13 cellular contexts compared by ENCODE assay signal in the genomic region with DNA sequence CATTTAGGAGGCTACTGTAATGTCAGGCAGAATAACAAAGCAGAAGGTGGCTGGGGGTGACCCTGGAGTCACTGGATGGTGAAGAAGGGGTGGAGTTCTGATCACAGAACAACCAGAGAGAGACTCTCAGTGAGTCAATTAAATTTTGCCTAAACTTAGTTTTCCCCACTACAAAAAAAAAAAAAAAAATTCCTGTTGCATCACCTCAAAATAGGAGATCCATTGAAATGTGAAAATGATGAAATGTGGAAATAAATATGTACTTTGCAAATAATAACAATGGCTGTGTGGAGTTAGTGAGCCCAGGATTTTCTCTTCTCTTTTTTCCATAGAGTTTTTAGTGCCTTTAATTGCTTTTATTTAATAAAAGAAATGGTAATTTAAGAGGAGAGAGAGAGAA.
"Had no signal": no experiment of that assay in that cellular context is flagged by ENCODE, and none has a peak within 500 bp of the region (broad histone marks: within the 10 kb centered on the region; RNA-seq: fewer than 3 reads in every experiment).

No MANE protein-coding gene starts in this region.

- H3K36me3 ChIP-seq: adrenal gland, heart left ventricle, pancreas, upper lobe of left lung had no signal

- H3K9me3 ChIP-seq: adrenal gland, heart left ventricle, pancreas, upper lobe of left lung had no signal

- ATAC-seq: pancreas; stimulated activated naive B cell treated with anti-CD40 and anti-IgM and Interleukin-4, amounts not matched to agents 10 μg/mL and 1 μg/mL and 100 μg/mL, for 72 hours had no signal

- H3K4me3 ChIP-seq: adrenal gland, dorsolateral prefrontal cortex, heart left ventricle, pancreas, upper lobe of left lung had no signal

- DNase-seq: activated CD4-positive, alpha-beta T cell treated with anti-CD3 and anti-CD28 coated beads, Interleukin-2, amount 10 ng/mL, durations not matched to agents 7 days and 5 days; activated CD4-positive, CD25-positive, alpha-beta regulatory T cell; activated CD8-positive, alpha-beta memory T cell treated with anti-CD3 and anti-CD28 coated beads for 24 hours; activated naive CD4-positive, alpha-beta T cell treated with anti-CD3 and anti-CD28 coated beads, Interleukin-2, amount 10 ng/mL, durations not matched to agents 7 days and 5 days; adrenal gland; cerebellar nuclear complex; dorsolateral prefrontal cortex; heart left ventricle; pancreas; stimulated activated CD4-positive, alpha-beta T cell treated with anti-CD3 and anti-CD28 coated beads, Interleukin-1b, Interleukin-23, amount 100 ng/mL, for 48 hours; stimulated activated naive B cell treated with anti-CD40 and anti-IgM and Interleukin-4, amounts not matched to agents 10 μg/mL and 1 μg/mL and 100 μg/mL, for 72 hours; T-helper 2 cell; upper lobe of left lung had no signal

- H3K27ac ChIP-seq: dorsolateral prefrontal cortex, pancreas had no signal

- H3K27me3 ChIP-seq: adrenal gland, dorsolateral prefrontal cortex, heart left ventricle, pancreas, upper lobe of left lung had no signal
